In the genomic region with DNA sequence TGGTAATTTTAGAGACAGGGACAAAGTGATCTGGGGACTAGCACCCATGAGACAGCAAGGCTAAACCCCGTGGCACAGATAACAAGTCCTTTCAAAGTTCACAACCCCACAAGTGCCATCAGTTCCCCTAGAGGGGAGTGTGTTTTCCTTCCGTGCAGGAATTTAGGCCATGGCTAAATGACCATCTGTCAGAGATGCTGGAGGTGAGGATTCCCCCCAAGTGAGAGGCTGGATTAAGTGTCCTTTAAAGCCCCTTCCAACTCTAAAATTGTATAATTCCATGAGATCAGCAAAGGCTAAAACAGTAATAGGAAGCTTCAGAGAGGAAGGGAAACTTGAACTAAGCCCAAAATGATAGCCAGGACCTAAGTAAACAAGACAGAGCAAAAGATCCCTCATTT, we compare ENCODE assay signal across 18 cellular contexts. TPM values are rescaled to one million over a fixed set of nuclear protein-coding genes. Genes with fewer than 3 reads are reported as not detected.
DNase-seq lines count a peak whose midpoint lies in the region; ATAC-seq and TF ChIP-seq lines count a peak whose summit lies in the region.
"Had no signal": no experiment of that assay in that cellular context is flagged by ENCODE, and none has a peak within 500 bp of the region (broad histone marks: within the 10 kb centered on the region; RNA-seq: fewer than 3 reads in every experiment).

No MANE protein-coding gene starts in this region.

- H3K9me3 ChIP-seq in right cardiac atrium (ENCODE audit: control insufficient read depth, low read length): no peaks in the 10 kb centered on the region
- H3K9me3 ChIP-seq in tibial nerve: no peaks in the 10 kb centered on the region
- H3K9me3 ChIP-seq in H9 (ENCODE audit: control insufficient read depth, low read depth, low read length): no peaks in the 10 kb centered on the region

- no peak overlapping the region for H2BK120ac ChIP-seq in H9 (ENCODE audit: low read depth, low read length, poor library complexity, severe bottlenecking)

- H4K20me1 ChIP-seq in H9 (ENCODE audit: control insufficient read depth, insufficient read depth, insufficient read length): no peaks in the 10 kb centered on the region

- H3K9ac ChIP-seq in H9 (ENCODE audit: extremely low read depth, insufficient read length, low read length): no peak overlapping the region

- no peak overlapping the region for H2AK5ac ChIP-seq in H9 (ENCODE audit: insufficient read length, low read length)

- H2BK15ac ChIP-seq in H9 (ENCODE audit: low read depth, low read length): no peak overlapping the region

- H3K36me3 Mint-ChIP-seq in activated T-cell treated with anti-CD3 and anti-CD28 coated beads, Interleukin-2, amount 50 U/mL, for 72 hours (ENCODE audit: insufficient read depth in 2 of 2): peaks cover 0 to 9% of the 10 kb centered on the region in 2 donors
- H3K36me3 Mint-ChIP-seq in activated T-cell treated with anti-CD3 and anti-CD28 coated beads, Interleukin-2, amount 50 U/mL, for 4 hours (ENCODE audit: insufficient read depth): peaks cover 37% of the 10 kb centered on the region
- peaks cover 12 to 42% (median 29%) of the 10 kb centered on the region in 3 experiments; a peak in 6 of 7 replicates for H3K36me3 Mint-ChIP-seq in H9 (ENCODE audit: insufficient read depth in 1 of 3, low read depth in 3 of 3)
- peaks cover 24% of the 10 kb centered on the region for H3K36me3 Mint-ChIP-seq in activated naive CD4-positive, alpha-beta T cell treated with anti-CD3 and anti-CD28 coated beads, Interleukin-2, amount 10 ng/mL, durations not matched to agents 7 days and 5 days

- no peak overlapping the region for H3K4ac ChIP-seq in H9 (ENCODE audit: low read depth, low read length)

- H3K4me3 Mint-ChIP-seq in activated T-cell treated with anti-CD3 and anti-CD28 coated beads, Interleukin-2, amount 50 U/mL, for 72 hours: no peak overlapping the region
- H3K4me3 Mint-ChIP-seq in activated T-cell treated with anti-CD3 and anti-CD28 coated beads, Interleukin-2, amount 50 U/mL, for 4 hours: no peak overlapping the region
- no peak overlapping the region for H3K4me3 Mint-ChIP-seq in H9
- H3K4me3 Mint-ChIP-seq in activated naive CD4-positive, alpha-beta T cell treated with anti-CD3 and anti-CD28 coated beads, Interleukin-2, amount 10 ng/mL, durations not matched to agents 7 days and 5 days: no peak overlapping the region
- H3K4me3 Mint-ChIP-seq: stimulated activated memory B cell treated with anti-CD40 and anti-IgM and Interleukin-4, amounts not matched to agents 10 μg/mL and 1 μg/mL and 100 μg/mL, for 72 hours had no signal

- H3K79me1 ChIP-seq in H9 (ENCODE audit: insufficient read depth, low read depth, low read length, poor library complexity, severe bottlenecking): no peaks in the 10 kb centered on the region

- TF ChIP-seq POLR2A in tibial nerve (IDR thresholded peaks at IDR 0.05): no peak

- H3K27me3 ChIP-seq in right cardiac atrium (ENCODE audit: control insufficient read depth, insufficient read depth): no peaks in the 10 kb centered on the region
- no peaks in the 10 kb centered on the region for H3K27me3 ChIP-seq in tibial nerve
- no peaks in the 10 kb centered on the region for H3K27me3 ChIP-seq in H9 (ENCODE audit: insufficient read depth, low read length)

- no peaks in the 10 kb centered on the region for H3K27me3 Mint-ChIP-seq in activated T-cell treated with anti-CD3 and anti-CD28 coated beads, Interleukin-2, amount 50 U/mL, for 72 hours (ENCODE audit: low read depth)
- H3K27me3 Mint-ChIP-seq in activated T-cell treated with anti-CD3 and anti-CD28 coated beads, Interleukin-2, amount 50 U/mL, for 4 hours (ENCODE audit: low read depth): no peaks in the 10 kb centered on the region
- 0 out of 2 replicates have a peak, but pooled peaks cover under 1% of the 10 kb centered on the region for H3K27me3 Mint-ChIP-seq in H9 (ENCODE audit: low read depth)
- no peaks in the 10 kb centered on the region for H3K27me3 Mint-ChIP-seq in activated naive CD4-positive, alpha-beta T cell treated with anti-CD3 and anti-CD28 coated beads, Interleukin-2, amount 10 ng/mL, durations not matched to agents 7 days and 5 days
- H3K27me3 Mint-ChIP-seq: stimulated activated memory B cell treated with anti-CD40 and anti-IgM and Interleukin-4, amounts not matched to agents 10 μg/mL and 1 μg/mL and 100 μg/mL, for 72 hours had no signal

- no peak overlapping the region for H3T11ph ChIP-seq in H9 (ENCODE audit: low read length)

- 18% methylated on average over 2 of the region's 2 CpGs for WGBS in right cardiac atrium
- 45 to 51% methylated on average over 2 of the region's 2 CpGs for WGBS in tibial nerve, 2 donors
- WGBS in H9 (ENCODE audit: extremely low coverage, insufficient read length, low lambda C conversion rate): no CpG with 5 or more reads among the region's 2 CpGs

- H2BK5ac ChIP-seq in H9 (ENCODE audit: insufficient read length, low read length): no peak overlapping the region

- intact Hi-C loops in right cardiac atrium (cut with DNase I): no loop called here

- no peak for ATAC-seq in activated T-cell treated with anti-CD3 and anti-CD28 coated beads, Interleukin-2, amount 50 U/mL, for 72 hours (replicated peaks in 1 of 2)
- no peak for ATAC-seq in activated T-cell treated with anti-CD3 and anti-CD28 coated beads, Interleukin-2, amount 50 U/mL, for 4 hours
- ATAC-seq in right cardiac atrium: peak; percentile 69 to 82
- ATAC-seq: stimulated activated memory B cell treated with anti-CD40 and anti-IgM and Interleukin-4, amounts not matched to agents 10 μg/mL and 1 μg/mL and 100 μg/mL, for 72 hours had no signal

- H3K56ac ChIP-seq in H9 (ENCODE audit: insufficient read length, low read depth, low read length): no peak overlapping the region

- no peak overlapping the region for H2BK12ac ChIP-seq in H9 (ENCODE audit: insufficient read length, low read depth, low read length)

- H3K4me1 ChIP-seq in right cardiac atrium (ENCODE audit: control insufficient read depth, insufficient read depth, low read length): no peaks in the 10 kb centered on the region
- H3K4me1 ChIP-seq in tibial nerve: peaks cover 0 to 24% (median 0%) of the 10 kb centered on the region in 4 donors
- H3K4me1 ChIP-seq in H9 (ENCODE audit: insufficient read depth, low read length): no peaks in the 10 kb centered on the region

- H3K9me3 Mint-ChIP-seq in activated T-cell treated with anti-CD3 and anti-CD28 coated beads, Interleukin-2, amount 50 U/mL, for 72 hours: no peaks in the 10 kb centered on the region
- H3K9me3 Mint-ChIP-seq in activated T-cell treated with anti-CD3 and anti-CD28 coated beads, Interleukin-2, amount 50 U/mL, for 4 hours: no peaks in the 10 kb centered on the region
- no peaks in the 10 kb centered on the region for H3K9me3 Mint-ChIP-seq in H9
- no peaks in the 10 kb centered on the region for H3K9me3 Mint-ChIP-seq in activated naive CD4-positive, alpha-beta T cell treated with anti-CD3 and anti-CD28 coated beads, Interleukin-2, amount 10 ng/mL, durations not matched to agents 7 days and 5 days
- H3K9me3 Mint-ChIP-seq: stimulated activated memory B cell treated with anti-CD40 and anti-IgM and Interleukin-4, amounts not matched to agents 10 μg/mL and 1 μg/mL and 100 μg/mL, for 72 hours had no signal

- CTCF ChIA-PET in activated naive CD4-positive, alpha-beta T cell treated with anti-CD3 and anti-CD28 coated beads, Interleukin-2, amount 10 ng/mL, durations not matched to agents 7 days and 5 days (lab: Charles Lee): no interaction called here

- peaks cover 0 to 32% (median 0%) of the 10 kb centered on the region in 3 donors for H3K36me3 ChIP-seq in tibial nerve

- no peak overlapping the region for H2AFZ ChIP-seq in H9 (ENCODE audit: low read length)

- no peak overlapping the region for H4K8ac ChIP-seq in H9 (replicated peaks; ENCODE audit: insufficient read length, low read depth, low read length)

- H3K4me1 Mint-ChIP-seq in activated T-cell treated with anti-CD3 and anti-CD28 coated beads, Interleukin-2, amount 50 U/mL, for 72 hours (ENCODE audit: low read depth): peaks cover 20% of the 10 kb centered on the region
- H3K4me1 Mint-ChIP-seq in activated T-cell treated with anti-CD3 and anti-CD28 coated beads, Interleukin-2, amount 50 U/mL, for 4 hours (ENCODE audit: low read depth): peaks cover 9% of the 10 kb centered on the region
- peaks cover 0 to 6% of the 10 kb centered on the region in 2 experiments; a peak in 2 of 4 replicates for H3K4me1 Mint-ChIP-seq in H9
- no peaks in the 10 kb centered on the region for H3K4me1 Mint-ChIP-seq in activated naive CD4-positive, alpha-beta T cell treated with anti-CD3 and anti-CD28 coated beads, Interleukin-2, amount 10 ng/mL, durations not matched to agents 7 days and 5 days

- no peak overlapping the region for H4K5ac ChIP-seq in H9 (ENCODE audit: insufficient read length, low read depth, low read length)

- H3K27ac Mint-ChIP-seq in activated T-cell treated with anti-CD3 and anti-CD28 coated beads, Interleukin-2, amount 50 U/mL, for 72 hours: peak overlapping the region; percentile 19
- H3K27ac Mint-ChIP-seq in H9: no peak overlapping the region
- H3K27ac Mint-ChIP-seq in activated naive CD4-positive, alpha-beta T cell treated with anti-CD3 and anti-CD28 coated beads, Interleukin-2, amount 10 ng/mL, durations not matched to agents 7 days and 5 days: no peak overlapping the region
- H3K27ac Mint-ChIP-seq: stimulated activated memory B cell treated with anti-CD40 and anti-IgM and Interleukin-4, amounts not matched to agents 10 μg/mL and 1 μg/mL and 100 μg/mL, for 72 hours had no signal

- no peak overlapping the region for H4K91ac ChIP-seq in H9 (ENCODE audit: insufficient read length, low read depth, low read length)

- H3K14ac ChIP-seq in H9 (ENCODE audit: insufficient read depth, low read length): no peak overlapping the region

- no peak for TF ChIP-seq CTCF in tibial nerve (IDR thresholded peaks at IDR 0.05)
- TF ChIP-seq CTCF in H9 (conservative IDR thresholded peaks at IDR 0.05): no peak

- H2BK20ac ChIP-seq in H9 (ENCODE audit: low read depth, low read length, poor library complexity, severe bottlenecking): no peak overlapping the region

- H3K79me2 ChIP-seq in H9 (ENCODE audit: insufficient read depth, low read length): peaks cover 2% of the 10 kb centered on the region; the same call in 1 of the 2 replicates

- no peaks in the 10 kb centered on the region for H3K23me2 ChIP-seq in H9 (ENCODE audit: insufficient read length, low read depth, low read length, poor library complexity, severe bottlenecking)

- H3K27ac ChIP-seq in right cardiac atrium (ENCODE audit: low read length) (no peak overlapping the region), tibial nerve (peak overlapping the region in 2 of 4 donors; percentile 12 to 20), H9 (ENCODE audit: insufficient read length, low read depth, low read length) (no peak overlapping the region)

- H3K4me3 ChIP-seq in right cardiac atrium (ENCODE audit: low read length): no peak overlapping the region
- H3K4me3 ChIP-seq in tibial nerve: no peak overlapping the region

- no peak overlapping the region for H3K23ac ChIP-seq in H9 (ENCODE audit: insufficient read length, low read depth, low read length)

- no peak overlapping the region for H3K4me2 ChIP-seq in H9 (ENCODE audit: insufficient read depth, insufficient read length, low read length)

- TF ChIP-seq EP300 in tibial nerve (IDR thresholded peaks at IDR 0.05): peak; percentile 12 to 25

- no peak overlapping the region for H3K18ac ChIP-seq in H9 (ENCODE audit: insufficient read length, low read depth, low read length)

- DNase-seq in activated T-cell treated with anti-CD3 and anti-CD28 coated beads, Interleukin-2, amount 50 U/mL, for 72 hours: no peak
- DNase-seq in activated T-cell treated with anti-CD3 and anti-CD28 coated beads, Interleukin-2, amount 50 U/mL, for 4 hours: no peak
- DNase-seq in cerebellum (ENCODE audit: low spot score) (peak; percentile 71), right cardiac atrium (no peak), tibial nerve (ENCODE audit: low spot score in 2 of 2) (no peak), H9 (no peak), NCI-H2171 treated with DMSO at 0.1 percent for 48 hours (lab: John Stamatoyannopoulos, UW) (no peak)
- DNase-seq in activated naive CD4-positive, alpha-beta T cell treated with anti-CD3 and anti-CD28 coated beads, Interleukin-2, amount 10 ng/mL, durations not matched to agents 7 days and 5 days: no peak
- DNase-seq: aorta, Kasumi-1, kidney glomerular epithelial cell, NCI-H1105 treated with DMSO at 0.1 percent for 48 hours, NCI-H2107, NCI-H526, retina, SIG-M5, trophoblast cell had no signal

RNA-seq across cellular contexts. Expression of a gene that starts 8.7 kb away (rescaled TPM):
- total RNA-seq in activated T-cell treated with anti-CD3 and anti-CD28 coated beads, Interleukin-2, amount 50 U/mL, for 72 hours: 10 to 100 TPM; 11.1 to 12.5 TPM
- 1 to 10 TPM; 7.4 to 10.0 (median 8.2) TPM for total RNA-seq in activated T-cell treated with anti-CD3 and anti-CD28 coated beads, Interleukin-2, amount 50 U/mL, for 4 hours
- total RNA-seq in cerebellum (60.2 TPM), right cardiac atrium (10 to 100 TPM; 50.2 to 65.6 (median 58.0) TPM), tibial nerve (10 to 100 TPM; 42.4 to 93.8 (median 61.1) TPM), H9 (2021) (22.0 and 27.7 TPM in 2 replicates)
- 52.3 TPM for polyA plus RNA-seq in right cardiac atrium

Comparison
In these comparisons a context has a peak if more than half of its experiments do, and no peak if none do; other contexts are left out.
1. ATAC-seq: peak in right cardiac atrium (2 of 2); none in activated T-cell treated with anti-CD3 and anti-CD28 coated beads, Interleukin-2, amount 50 U/mL, for 72 hours (0 of 2) and activated T-cell treated with anti-CD3 and anti-CD28 coated beads, Interleukin-2, amount 50 U/mL, for 4 hours (0 of 2).